10 cellular contexts compared by ENCODE assay signal in genomic region chr19:31127132-31127967, GRCh38.
DNase-seq lines count a peak whose midpoint lies in the region; ATAC-seq, FAIRE-seq and TF ChIP-seq lines count a peak whose summit lies in the region.
"Had no signal": no experiment of that assay in that cellular context is flagged by ENCODE, and none has a peak within 500 bp of the region (broad histone marks: within the 10 kb centered on the region; RNA-seq: fewer than 3 reads in every experiment).

No MANE protein-coding gene starts in this region.

- intact Hi-C loops in prostate gland (cut with DNase I), result loop anchor here (10.0 kb wide), 1 partner anchor 227 kb away; no protein-coding TSS in a partner anchor

- H3K36me3 ChIP-seq in prostate gland, result no peaks in the 10 kb centered on the region
- H3K36me3 ChIP-seq: right atrium auricular region had no signal

- peaks cover 2% of the 10 kb centered on the region for H3K27me3 Mint-ChIP-seq in activated naive CD8-positive, alpha-beta T cell treated with anti-CD3 and anti-CD28 coated beads, Interleukin-2, amount 50 U/mL, for 24 hours
- H3K27me3 Mint-ChIP-seq in stimulated activated memory B cell treated with anti-CD40 and anti-IgM and Interleukin-4, amounts not matched to agents 10 μg/mL and 1 μg/mL and 100 μg/mL, for 72 hours, result no peaks in the 10 kb centered on the region

- 36% methylated on average over 14 of the region's 14 CpGs for WGBS in prostate gland

- H3K9me3 Mint-ChIP-seq in activated naive CD8-positive, alpha-beta T cell treated with anti-CD3 and anti-CD28 coated beads, Interleukin-2, amount 50 U/mL, for 24 hours, result no peaks in the 10 kb centered on the region
- H3K9me3 Mint-ChIP-seq in stimulated activated memory B cell treated with anti-CD40 and anti-IgM and Interleukin-4, amounts not matched to agents 10 μg/mL and 1 μg/mL and 100 μg/mL, for 72 hours, result peaks cover 16% of the 10 kb centered on the region

- FAIRE-seq in RCC 7860 (lab: Jason Lieb, UNC), result peak; percentile 73

- no peak overlapping the region for H3K4me3 ChIP-seq in prostate gland
- H3K4me3 ChIP-seq: right atrium auricular region had no signal

- no peak overlapping the region for H3K27ac Mint-ChIP-seq in activated naive CD8-positive, alpha-beta T cell treated with anti-CD3 and anti-CD28 coated beads, Interleukin-2, amount 50 U/mL, for 24 hours
- H3K27ac Mint-ChIP-seq in stimulated activated memory B cell treated with anti-CD40 and anti-IgM and Interleukin-4, amounts not matched to agents 10 μg/mL and 1 μg/mL and 100 μg/mL, for 72 hours, result no peak overlapping the region

- no peaks in the 10 kb centered on the region for H3K27me3 ChIP-seq in prostate gland (replicated peaks; ENCODE audit: insufficient read depth)
- H3K27me3 ChIP-seq: right atrium auricular region had no signal

- H3K4me1 ChIP-seq in prostate gland (replicated peaks), result peaks cover 4% of the 10 kb centered on the region
- H3K4me1 ChIP-seq: right atrium auricular region had no signal

- H3K9me3 ChIP-seq in prostate gland, result no peaks in the 10 kb centered on the region
- H3K9me3 ChIP-seq: right atrium auricular region had no signal

- peak overlapping the region; percentile 53 to 60 for H3K27ac ChIP-seq in prostate gland
- H3K27ac ChIP-seq: right atrium auricular region had no signal

- DNase-seq in EH (ENCODE audit: low read depth), result peak; percentile 99
- peak; percentile 80 for DNase-seq in RCC 7860 (ENCODE audit: low spot score)
- peak; percentile 89 for DNase-seq in fibroblast of gingiva (ENCODE audit: low read depth)
- DNase-seq in prostate gland (ENCODE audit: low spot score), result peak; percentile 36
- DNase-seq in stimulated activated CD4-positive, alpha-beta T cell treated with anti-CD3 and anti-CD28 coated beads, Interleukin-2, amount 100 ng/mL, for 48 hours, result no peak
- DNase-seq in activated effector memory CD4-positive, alpha-beta T cell treated with Interleukin-2 at 50 U/mL for 16 hours, result no peak
- no peak for DNase-seq in activated naive CD8-positive, alpha-beta T cell treated with anti-CD3 and anti-CD28 coated beads, Interleukin-2, amount 50 U/mL, for 24 hours
- DNase-seq: stimulated activated naive CD8-positive, alpha-beta T cell treated with anti-CD3 and anti-CD28 coated beads, Interleukin-15, amount 100 ng/mL, for 72 hours had no signal

- H3K36me3 Mint-ChIP-seq in activated naive CD8-positive, alpha-beta T cell treated with anti-CD3 and anti-CD28 coated beads, Interleukin-2, amount 50 U/mL, for 24 hours (ENCODE audit: low read depth), result no peaks in the 10 kb centered on the region
- H3K36me3 Mint-ChIP-seq in stimulated activated memory B cell treated with anti-CD40 and anti-IgM and Interleukin-4, amounts not matched to agents 10 μg/mL and 1 μg/mL and 100 μg/mL, for 72 hours, result no peaks in the 10 kb centered on the region

- H3K4me1 Mint-ChIP-seq in activated naive CD8-positive, alpha-beta T cell treated with anti-CD3 and anti-CD28 coated beads, Interleukin-2, amount 50 U/mL, for 24 hours, result peaks cover 4% of the 10 kb centered on the region
- H3K4me1 Mint-ChIP-seq in stimulated activated memory B cell treated with anti-CD40 and anti-IgM and Interleukin-4, amounts not matched to agents 10 μg/mL and 1 μg/mL and 100 μg/mL, for 72 hours, result no peaks in the 10 kb centered on the region

- no peak for ATAC-seq in activated naive CD8-positive, alpha-beta T cell treated with anti-CD3 and anti-CD28 coated beads, Interleukin-2, amount 50 U/mL, for 24 hours
- ATAC-seq in stimulated activated memory B cell treated with anti-CD40 and anti-IgM and Interleukin-4, amounts not matched to agents 10 μg/mL and 1 μg/mL and 100 μg/mL, for 72 hours, result no peak
- ATAC-seq: stimulated activated naive CD8-positive, alpha-beta T cell treated with anti-CD3 and anti-CD28 coated beads, Interleukin-15, amount 100 ng/mL, for 72 hours had no signal

- no peak for TF ChIP-seq POLR2A in prostate gland (IDR thresholded peaks at IDR 0.05)

- H3K4me3 Mint-ChIP-seq in activated naive CD8-positive, alpha-beta T cell treated with anti-CD3 and anti-CD28 coated beads, Interleukin-2, amount 50 U/mL, for 24 hours, result no peak overlapping the region
- H3K4me3 Mint-ChIP-seq in stimulated activated memory B cell treated with anti-CD40 and anti-IgM and Interleukin-4, amounts not matched to agents 10 μg/mL and 1 μg/mL and 100 μg/mL, for 72 hours, result no peak overlapping the region
- H3K4me3 Mint-ChIP-seq: stimulated activated naive CD8-positive, alpha-beta T cell treated with anti-CD3 and anti-CD28 coated beads, Interleukin-15, amount 100 ng/mL, for 72 hours had no signal

- TF ChIP-seq CTCF in prostate gland (IDR thresholded peaks at IDR 0.05), result no peak

Comparison
In these comparisons a context has a peak if more than half of its experiments do, and no peak if none do; other contexts are left out.
1. DNase-seq: peak in EH (single experiment), RCC 7860 (single experiment), fibroblast of gingiva (single experiment) and prostate gland (single experiment); none in stimulated activated CD4-positive, alpha-beta T cell treated with anti-CD3 and anti-CD28 coated beads, Interleukin-2, amount 100 ng/mL, for 48 hours (0 of 2), activated effector memory CD4-positive, alpha-beta T cell treated with Interleukin-2 at 50 U/mL for 16 hours (single experiment) and activated naive CD8-positive, alpha-beta T cell treated with anti-CD3 and anti-CD28 coated beads, Interleukin-2, amount 50 U/mL, for 24 hours (single experiment).